In genomic region chr20:35479798-35480197, GRCh38 we compare ENCODE assay signal across 1 cellular context.
TF ChIP-seq lines count a peak whose summit lies in the region.

No MANE protein-coding gene starts in this region.

TF ChIP-seq in HepG2, 621 proteins besides CTCF, POLR2A, EP300 and RAD21:
- TF ChIP-seq HBP1 (CRISPR knock-in tag; IDR thresholded peaks at IDR 0.05; ENCODE audit: low read depth) (no peak), NRL (CRISPR knock-in tag; IDR thresholded peaks at IDR 0.05; ENCODE audit: borderline replicate concordance) (no peak), ZNF781 (CRISPR knock-in tag; IDR thresholded peaks at IDR 0.05; ENCODE audit: borderline replicate concordance, not compliant biosample characterization) (no peak), FOXO4 (CRISPR knock-in tag; conservative IDR thresholded peaks at IDR 0.05) (0 out of 2 replicates have a peak, but pooled peaks have one; percentile 64), RBM22 (optimal IDR thresholded peaks at IDR 0.05; ENCODE audit: low read length) (peak; percentile 22), ZFP82 (CRISPR knock-in tag; IDR thresholded peaks at IDR 0.05; ENCODE audit: borderline replicate concordance) (no peak), PBX2 (CRISPR knock-in tag; IDR thresholded peaks at IDR 0.05) (peak; percentile 23; the same call in 1 of the 2 replicates), PHF20 (CRISPR knock-in tag; IDR thresholded peaks at IDR 0.05) (0 out of 2 replicates have a peak, but pooled peaks have one; percentile 15), AGO2 (optimal IDR thresholded peaks at IDR 0.05; ENCODE audit: low read depth, low read length) (no peak)
